In the genomic region with DNA sequence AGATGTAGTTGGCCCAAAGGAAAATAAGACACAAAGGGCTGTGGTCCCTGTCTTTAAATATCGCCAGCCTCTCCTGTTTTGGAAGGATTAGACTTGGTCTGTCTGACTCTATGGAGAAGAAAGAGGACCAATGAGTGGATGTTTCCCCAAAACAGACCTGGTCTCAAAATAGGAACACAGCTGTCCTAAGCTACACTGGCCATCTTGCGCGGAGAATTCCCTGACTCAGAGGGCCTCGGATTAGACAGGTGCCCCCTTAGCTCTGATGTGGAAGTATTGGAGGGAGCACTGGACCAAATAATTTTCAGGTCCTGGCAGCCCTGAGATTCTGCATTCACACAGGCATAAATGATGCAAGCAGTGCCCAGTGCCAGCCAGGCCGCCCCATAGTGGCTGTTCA, we compare ENCODE assay signal across 18 cellular contexts. TPM values are rescaled to one million over a fixed set of nuclear protein-coding genes. Genes with fewer than 3 reads are reported as not detected.
"Had no signal": no experiment of that assay in that cellular context is flagged by ENCODE, and none has a peak within 500 bp of the region (broad histone marks: within the 10 kb centered on the region; RNA-seq: fewer than 3 reads in every experiment).

No MANE protein-coding gene starts in this region.

- H3K27ac ChIP-seq: WERI-Rb-1 had no signal

- FAIRE-seq: bronchial epithelial cell, endothelial cell of umbilical vein had no signal

- H3K4me3 ChIP-seq: adrenal gland, transverse colon had no signal

- H3K9me3 ChIP-seq: adrenal gland, transverse colon had no signal

- H3K36me3 ChIP-seq: transverse colon, WERI-Rb-1 had no signal

- DNase-seq: activated CD4-positive, alpha-beta T cell treated with anti-CD3 and anti-CD28 coated beads for 1 hour; activated CD4-positive, alpha-beta T cell treated with anti-CD3 and anti-CD28 coated beads, Interleukin-2, amount 50 U/mL, for 4 hours; activated effector memory CD4-positive, alpha-beta T cell treated with anti-CD3 and anti-CD28 coated beads, Interleukin-2, amount 50 U/mL, for 16 hours; activated naive CD4-positive, alpha-beta T cell treated with anti-CD3 and anti-CD28 coated beads, Interleukin-2, amount 50 U/mL, for 16 hours; activated T-cell treated with anti-CD3 and anti-CD28 coated beads, Interleukin-2, amount 50 U/mL, for 72 hours; adrenal gland; cerebellar nuclear complex; effector CD8-positive, alpha-beta T cell; nucleus accumbens; stimulated activated CD4-positive, alpha-beta T cell treated with anti-CD3 and anti-CD28 coated beads, Interleukin-12 subunit alpha, Interleukin-12 subunit beta, amount 100 ng/mL, for 4 hours; stimulated activated CD4-positive, alpha-beta T cell treated with anti-CD3 and anti-CD28 coated beads, Interleukin-1b, Interleukin-23, amount 100 ng/mL, for 48 hours; stimulated activated CD8-positive, alpha-beta memory T cell treated with anti-CD3 and anti-CD28 coated beads, Interleukin-4, amount 100 ng/mL, for 48 hours; stimulated activated naive CD4-positive, alpha-beta T cell treated with Interleukin-2 at 50 U/mL for 16 hours; transverse colon; WERI-Rb-1 had no signal

- H3K27me3 ChIP-seq: adrenal gland, transverse colon had no signal

- ATAC-seq: activated T-cell treated with anti-CD3 and anti-CD28 coated beads, Interleukin-2, amount 50 U/mL, for 72 hours had no signal

RNA-seq across cellular contexts. Expression of a gene that starts 56.1 kb away (rescaled TPM):
- total RNA-seq: activated CD8-positive, alpha-beta memory T cell treated with anti-CD3 and anti-CD28 coated beads for 36 hours had no signal
